In genomic region chr1:235077571-235078479, GRCh38 we compare ENCODE assay signal across 8 cellular contexts. TPM values are rescaled to one million over a fixed set of nuclear protein-coding genes. Genes with fewer than 3 reads are reported as not detected.
DNase-seq lines count a peak whose midpoint lies in the region; ATAC-seq and TF ChIP-seq lines count a peak whose summit lies in the region.

No MANE protein-coding gene starts in this region.

- ATAC-seq in Right ventricle myocardium inferior, result no peak
- ATAC-seq in Right ventricle myocardium superior (ENCODE audit: poor library complexity), result no peak
- peak; percentile 33 for ATAC-seq in HG03378 (IDR thresholded peaks at IDR 0.05; ENCODE audit: unreplicated experiment)
- peak; percentile 48 for ATAC-seq in stimulated activated memory B cell treated with anti-CD40 and anti-IgM and Interleukin-4, amounts not matched to agents 10 μg/mL and 1 μg/mL and 100 μg/mL, for 72 hours

- no peaks in the 10 kb centered on the region for H3K27me3 Mint-ChIP-seq in brain
- H3K27me3 Mint-ChIP-seq in stimulated activated memory B cell treated with anti-CD40 and anti-IgM and Interleukin-4, amounts not matched to agents 10 μg/mL and 1 μg/mL and 100 μg/mL, for 72 hours, result no peaks in the 10 kb centered on the region

- intact Hi-C loops in Right ventricle myocardium inferior (cut with DNase I) (loop anchor here (5.0 kb wide), 1 partner anchor 541 kb away; no protein-coding TSS in a partner anchor), Right ventricle myocardium superior (cut with DNase I) (loop anchor here (5.0 to 10.0 kb wide), 2 partner anchors 163 to 191 kb away; no protein-coding TSS in a partner anchor)

- TF ChIP-seq CTCF in brain (conservative IDR thresholded peaks at IDR 0.05), result no peak

- H3K4me3 Mint-ChIP-seq in brain, result no peak overlapping the region
- no peak overlapping the region for H3K4me3 Mint-ChIP-seq in stimulated activated memory B cell treated with anti-CD40 and anti-IgM and Interleukin-4, amounts not matched to agents 10 μg/mL and 1 μg/mL and 100 μg/mL, for 72 hours

- H3K27ac Mint-ChIP-seq in brain, result peak overlapping the region in 3 of 5 experiments; percentile 7 to 98 (median 66)
- no peak overlapping the region for H3K27ac Mint-ChIP-seq in stimulated activated memory B cell treated with anti-CD40 and anti-IgM and Interleukin-4, amounts not matched to agents 10 μg/mL and 1 μg/mL and 100 μg/mL, for 72 hours

- H3K9me3 Mint-ChIP-seq in brain, result peaks cover 0 to 3% (median 0%) of the 10 kb centered on the region in 5 experiments
- H3K9me3 Mint-ChIP-seq in stimulated activated memory B cell treated with anti-CD40 and anti-IgM and Interleukin-4, amounts not matched to agents 10 μg/mL and 1 μg/mL and 100 μg/mL, for 72 hours, result no peaks in the 10 kb centered on the region

- no peaks in the 10 kb centered on the region for H3K36me3 Mint-ChIP-seq in brain
- H3K36me3 Mint-ChIP-seq in stimulated activated memory B cell treated with anti-CD40 and anti-IgM and Interleukin-4, amounts not matched to agents 10 μg/mL and 1 μg/mL and 100 μg/mL, for 72 hours, result no peaks in the 10 kb centered on the region

- H3K4me1 Mint-ChIP-seq in brain, result peaks cover 43% of the 10 kb centered on the region
- H3K4me1 Mint-ChIP-seq in stimulated activated memory B cell treated with anti-CD40 and anti-IgM and Interleukin-4, amounts not matched to agents 10 μg/mL and 1 μg/mL and 100 μg/mL, for 72 hours, result peaks cover 31% of the 10 kb centered on the region

- DNase-seq in Right ventricle myocardium inferior (ENCODE audit: missing footprints), result peak; percentile 69
- DNase-seq in Right ventricle myocardium superior, result no peak
- no peak for DNase-seq in NAMALWA (ENCODE audit: low spot score)
- DNase-seq in GF-D8 (lab: John Stamatoyannopoulos, UW), result no peak
- DNase-seq in NCI-H146 (lab: John Stamatoyannopoulos, UW), result no peak

RNA-seq across cellular contexts. Expression of gene TOMM20, which starts 50.8 kb away (rescaled TPM):
- total RNA-seq in Right ventricle myocardium inferior (81.9 TPM), Right ventricle myocardium superior (76.7 TPM)
- 94.4 TPM for polyA plus RNA-seq in brain (ENCODE audit: insufficient read depth, low read depth, low replicate concordance)

Comparison
In these comparisons a context has a peak if more than half of its experiments do, and no peak if none do; other contexts are left out.
1. ATAC-seq: peak in HG03378 (single experiment) and stimulated activated memory B cell treated with anti-CD40 and anti-IgM and Interleukin-4, amounts not matched to agents 10 μg/mL and 1 μg/mL and 100 μg/mL, for 72 hours (single experiment); none in Right ventricle myocardium inferior (single experiment) and Right ventricle myocardium superior (single experiment).